ENCODE assay signal across 1 cellular context in the genomic region with DNA sequence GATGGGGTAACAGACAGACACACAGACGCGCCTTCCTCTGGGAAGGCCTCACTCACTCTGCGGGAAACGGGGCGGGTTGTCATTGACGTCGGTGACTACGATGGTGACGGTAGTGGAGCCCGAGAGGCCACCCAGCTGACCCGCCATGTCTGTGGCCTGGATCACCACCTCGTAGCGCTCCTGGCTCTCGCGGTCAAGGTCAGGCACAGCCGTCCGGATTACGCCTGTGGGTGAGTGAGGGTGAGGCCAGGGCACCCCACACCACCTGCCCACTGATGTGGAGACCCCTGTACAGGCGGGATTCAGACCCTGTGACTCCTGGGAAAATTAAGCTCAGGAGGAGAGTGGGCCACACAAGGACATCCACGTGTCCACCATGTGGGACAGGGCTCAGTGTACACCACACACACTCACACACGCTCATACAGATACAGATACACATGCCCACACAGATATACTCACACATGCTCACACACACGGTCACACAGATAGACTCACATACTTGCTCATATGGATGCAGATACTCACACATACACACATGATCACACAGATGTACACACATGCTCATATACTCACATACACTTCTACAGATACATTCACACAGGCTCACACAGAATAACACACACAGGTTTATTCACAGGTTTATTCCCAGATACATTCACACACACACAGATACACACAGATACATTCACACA.
A peak's percentile ranks its signal among the peaks of the same experiment; 100 is the strongest.
TF ChIP-seq lines count a peak whose summit lies in the region.

No MANE protein-coding gene starts in this region.

TF ChIP-seq in HepG2, 621 proteins besides CTCF, POLR2A, EP300 and RAD21 (continued from another document):
- TF ChIP-seq ZNF574 (CRISPR knock-in tag; IDR thresholded peaks at IDR 0.05): no peak
- TF ChIP-seq, protein P1, sequence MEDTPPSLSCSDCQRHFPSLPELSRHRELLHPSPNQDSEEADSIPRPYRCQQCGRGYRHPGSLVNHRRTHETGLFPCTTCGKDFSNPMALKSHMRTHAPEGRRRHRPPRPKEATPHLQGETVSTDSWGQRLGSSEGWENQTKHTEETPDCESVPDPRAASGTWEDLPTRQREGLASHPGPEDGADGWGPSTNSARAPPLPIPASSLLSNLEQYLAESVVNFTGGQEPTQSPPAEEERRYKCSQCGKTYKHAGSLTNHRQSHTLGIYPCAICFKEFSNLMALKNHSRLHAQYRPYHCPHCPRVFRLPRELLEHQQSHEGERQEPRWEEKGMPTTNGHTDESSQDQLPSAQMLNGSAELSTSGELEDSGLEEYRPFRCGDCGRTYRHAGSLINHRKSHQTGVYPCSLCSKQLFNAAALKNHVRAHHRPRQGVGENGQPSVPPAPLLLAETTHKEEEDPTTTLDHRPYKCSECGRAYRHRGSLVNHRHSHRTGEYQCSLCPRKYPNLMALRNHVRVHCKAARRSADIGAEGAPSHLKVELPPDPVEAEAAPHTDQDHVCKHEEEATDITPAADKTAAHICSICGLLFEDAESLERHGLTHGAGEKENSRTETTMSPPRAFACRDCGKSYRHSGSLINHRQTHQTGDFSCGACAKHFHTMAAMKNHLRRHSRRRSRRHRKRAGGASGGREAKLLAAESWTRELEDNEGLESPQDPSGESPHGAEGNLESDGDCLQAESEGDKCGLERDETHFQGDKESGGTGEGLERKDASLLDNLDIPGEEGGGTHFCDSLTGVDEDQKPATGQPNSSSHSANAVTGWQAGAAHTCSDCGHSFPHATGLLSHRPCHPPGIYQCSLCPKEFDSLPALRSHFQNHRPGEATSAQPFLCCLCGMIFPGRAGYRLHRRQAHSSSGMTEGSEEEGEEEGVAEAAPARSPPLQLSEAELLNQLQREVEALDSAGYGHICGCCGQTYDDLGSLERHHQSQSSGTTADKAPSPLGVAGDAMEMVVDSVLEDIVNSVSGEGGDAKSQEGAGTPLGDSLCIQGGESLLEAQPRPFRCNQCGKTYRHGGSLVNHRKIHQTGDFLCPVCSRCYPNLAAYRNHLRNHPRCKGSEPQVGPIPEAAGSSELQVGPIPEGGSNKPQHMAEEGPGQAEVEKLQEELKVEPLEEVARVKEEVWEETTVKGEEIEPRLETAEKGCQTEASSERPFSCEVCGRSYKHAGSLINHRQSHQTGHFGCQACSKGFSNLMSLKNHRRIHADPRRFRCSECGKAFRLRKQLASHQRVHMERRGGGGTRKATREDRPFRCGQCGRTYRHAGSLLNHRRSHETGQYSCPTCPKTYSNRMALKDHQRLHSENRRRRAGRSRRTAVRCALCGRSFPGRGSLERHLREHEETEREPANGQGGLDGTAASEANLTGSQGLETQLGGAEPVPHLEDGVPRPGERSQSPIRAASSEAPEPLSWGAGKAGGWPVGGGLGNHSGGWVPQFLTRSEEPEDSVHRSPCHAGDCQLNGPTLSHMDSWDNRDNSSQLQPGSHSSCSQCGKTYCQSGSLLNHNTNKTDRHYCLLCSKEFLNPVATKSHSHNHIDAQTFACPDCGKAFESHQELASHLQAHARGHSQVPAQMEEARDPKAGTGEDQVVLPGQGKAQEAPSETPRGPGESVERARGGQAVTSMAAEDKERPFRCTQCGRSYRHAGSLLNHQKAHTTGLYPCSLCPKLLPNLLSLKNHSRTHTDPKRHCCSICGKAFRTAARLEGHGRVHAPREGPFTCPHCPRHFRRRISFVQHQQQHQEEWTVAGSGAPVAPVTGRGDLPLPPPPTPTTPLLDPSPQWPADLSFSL (CRISPR knock-in tag; IDR thresholded peaks at IDR 0.05): no peak
- no peak for TF ChIP-seq DMAP1 (CRISPR knock-in tag; IDR thresholded peaks at IDR 0.05)
- peak; percentile 40; the same call in 1 of the 2 replicates for TF ChIP-seq FOXA1 (IDR thresholded peaks at IDR 0.05)
- TF ChIP-seq FOXA1 (CRISPR knock-in tag; IDR thresholded peaks at IDR 0.05): no peak
- no peak for TF ChIP-seq ZNF75D (CRISPR knock-in tag; IDR thresholded peaks at IDR 0.05; ENCODE audit: borderline replicate concordance)
- TF ChIP-seq ERF (CRISPR knock-in tag; IDR thresholded peaks at IDR 0.05): no peak
- TF ChIP-seq MXD4 (CRISPR knock-in tag; IDR thresholded peaks at IDR 0.05): no peak
- no peak for TF ChIP-seq FOXM1 (CRISPR knock-in tag; IDR thresholded peaks at IDR 0.05)
- TF ChIP-seq DMTF1 (CRISPR knock-in tag; IDR thresholded peaks at IDR 0.05): no peak
- no peak for TF ChIP-seq HOXD1 (CRISPR knock-in tag; IDR thresholded peaks at IDR 0.05)
- TF ChIP-seq ZKSCAN8 (CRISPR knock-in tag; IDR thresholded peaks at IDR 0.05; ENCODE audit: borderline replicate concordance): no peak
- TF ChIP-seq, protein P2, sequence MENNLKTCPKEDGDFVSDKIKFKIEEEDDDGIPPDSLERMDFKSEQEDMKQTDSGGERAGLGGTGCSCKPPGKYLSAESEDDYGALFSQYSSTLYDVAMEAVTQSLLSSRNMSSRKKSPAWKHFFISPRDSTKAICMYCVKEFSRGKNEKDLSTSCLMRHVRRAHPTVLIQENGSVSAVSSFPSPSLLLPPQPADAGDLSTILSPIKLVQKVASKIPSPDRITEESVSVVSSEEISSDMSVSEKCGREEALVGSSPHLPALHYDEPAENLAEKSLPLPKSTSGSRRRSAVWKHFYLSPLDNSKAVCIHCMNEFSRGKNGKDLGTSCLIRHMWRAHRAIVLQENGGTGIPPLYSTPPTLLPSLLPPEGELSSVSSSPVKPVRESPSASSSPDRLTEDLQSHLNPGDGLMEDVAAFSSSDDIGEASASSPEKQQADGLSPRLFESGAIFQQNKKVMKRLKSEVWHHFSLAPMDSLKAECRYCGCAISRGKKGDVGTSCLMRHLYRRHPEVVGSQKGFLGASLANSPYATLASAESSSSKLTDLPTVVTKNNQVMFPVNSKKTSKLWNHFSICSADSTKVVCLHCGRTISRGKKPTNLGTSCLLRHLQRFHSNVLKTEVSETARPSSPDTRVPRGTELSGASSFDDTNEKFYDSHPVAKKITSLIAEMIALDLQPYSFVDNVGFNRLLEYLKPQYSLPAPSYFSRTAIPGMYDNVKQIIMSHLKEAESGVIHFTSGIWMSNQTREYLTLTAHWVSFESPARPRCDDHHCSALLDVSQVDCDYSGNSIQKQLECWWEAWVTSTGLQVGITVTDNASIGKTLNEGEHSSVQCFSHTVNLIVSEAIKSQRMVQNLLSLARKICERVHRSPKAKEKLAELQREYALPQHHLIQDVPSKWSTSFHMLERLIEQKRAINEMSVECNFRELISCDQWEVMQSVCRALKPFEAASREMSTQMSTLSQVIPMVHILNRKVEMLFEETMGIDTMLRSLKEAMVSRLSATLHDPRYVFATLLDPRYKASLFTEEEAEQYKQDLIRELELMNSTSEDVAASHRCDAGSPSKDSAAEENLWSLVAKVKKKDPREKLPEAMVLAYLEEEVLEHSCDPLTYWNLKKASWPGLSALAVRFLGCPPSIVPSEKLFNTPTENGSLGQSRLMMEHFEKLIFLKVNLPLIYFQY (CRISPR knock-in tag; IDR thresholded peaks at IDR 0.05; ENCODE audit: borderline replicate concordance): no peak
- TF ChIP-seq, protein P3, sequence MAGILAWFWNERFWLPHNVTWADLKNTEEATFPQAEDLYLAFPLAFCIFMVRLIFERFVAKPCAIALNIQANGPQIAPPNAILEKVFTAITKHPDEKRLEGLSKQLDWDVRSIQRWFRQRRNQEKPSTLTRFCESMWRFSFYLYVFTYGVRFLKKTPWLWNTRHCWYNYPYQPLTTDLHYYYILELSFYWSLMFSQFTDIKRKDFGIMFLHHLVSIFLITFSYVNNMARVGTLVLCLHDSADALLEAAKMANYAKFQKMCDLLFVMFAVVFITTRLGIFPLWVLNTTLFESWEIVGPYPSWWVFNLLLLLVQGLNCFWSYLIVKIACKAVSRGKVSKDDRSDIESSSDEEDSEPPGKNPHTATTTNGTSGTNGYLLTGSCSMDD (CRISPR knock-in tag; IDR thresholded peaks at IDR 0.05): no peak
- TF ChIP-seq ZNF570 (CRISPR knock-in tag; IDR thresholded peaks at IDR 0.05; ENCODE audit: borderline replicate concordance): no peak
- no peak for TF ChIP-seq SOX6 (IDR thresholded peaks at IDR 0.05)
- no peak for TF ChIP-seq SOX6 (CRISPR knock-in tag; IDR thresholded peaks at IDR 0.05)
- TF ChIP-seq, protein P4, sequence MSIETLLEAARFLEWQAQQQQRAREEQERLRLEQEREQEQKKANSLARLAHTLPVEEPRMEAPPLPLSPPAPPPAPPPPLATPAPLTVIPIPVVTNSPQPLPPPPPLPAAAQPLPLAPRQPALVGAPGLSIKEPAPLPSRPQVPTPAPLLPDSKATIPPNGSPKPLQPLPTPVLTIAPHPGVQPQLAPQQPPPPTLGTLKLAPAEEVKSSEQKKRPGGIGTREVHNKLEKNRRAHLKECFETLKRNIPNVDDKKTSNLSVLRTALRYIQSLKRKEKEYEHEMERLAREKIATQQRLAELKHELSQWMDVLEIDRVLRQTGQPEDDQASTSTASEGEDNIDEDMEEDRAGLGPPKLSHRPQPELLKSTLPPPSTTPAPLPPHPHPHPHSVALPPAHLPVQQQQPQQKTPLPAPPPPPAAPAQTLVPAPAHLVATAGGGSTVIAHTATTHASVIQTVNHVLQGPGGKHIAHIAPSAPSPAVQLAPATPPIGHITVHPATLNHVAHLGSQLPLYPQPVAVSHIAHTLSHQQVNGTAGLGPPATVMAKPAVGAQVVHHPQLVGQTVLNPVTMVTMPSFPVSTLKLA (IDR thresholded peaks at IDR 0.05): peak; percentile 96
- peak; percentile 74; the same call in 1 of the 2 replicates for TF ChIP-seq IKZF1 (IDR thresholded peaks at IDR 0.05)
- no peak for TF ChIP-seq IKZF5 (CRISPR knock-in tag; IDR thresholded peaks at IDR 0.05)
- no peak for TF ChIP-seq NONO (IDR thresholded peaks at IDR 0.05)
- no peak for TF ChIP-seq NONO (CRISPR knock-in tag; conservative IDR thresholded peaks at IDR 0.05)
- TF ChIP-seq GFI1 (CRISPR knock-in tag; IDR thresholded peaks at IDR 0.05; ENCODE audit: borderline replicate concordance): no peak
- no peak for TF ChIP-seq PAX8 (CRISPR knock-in tag; IDR thresholded peaks at IDR 0.05; ENCODE audit: borderline replicate concordance)
- TF ChIP-seq ZFP36L1 (CRISPR knock-in tag; IDR thresholded peaks at IDR 0.05): no peak
- no peak for TF ChIP-seq ZNF616 (CRISPR knock-in tag; IDR thresholded peaks at IDR 0.05; ENCODE audit: low read depth)
- TF ChIP-seq, protein P5, sequence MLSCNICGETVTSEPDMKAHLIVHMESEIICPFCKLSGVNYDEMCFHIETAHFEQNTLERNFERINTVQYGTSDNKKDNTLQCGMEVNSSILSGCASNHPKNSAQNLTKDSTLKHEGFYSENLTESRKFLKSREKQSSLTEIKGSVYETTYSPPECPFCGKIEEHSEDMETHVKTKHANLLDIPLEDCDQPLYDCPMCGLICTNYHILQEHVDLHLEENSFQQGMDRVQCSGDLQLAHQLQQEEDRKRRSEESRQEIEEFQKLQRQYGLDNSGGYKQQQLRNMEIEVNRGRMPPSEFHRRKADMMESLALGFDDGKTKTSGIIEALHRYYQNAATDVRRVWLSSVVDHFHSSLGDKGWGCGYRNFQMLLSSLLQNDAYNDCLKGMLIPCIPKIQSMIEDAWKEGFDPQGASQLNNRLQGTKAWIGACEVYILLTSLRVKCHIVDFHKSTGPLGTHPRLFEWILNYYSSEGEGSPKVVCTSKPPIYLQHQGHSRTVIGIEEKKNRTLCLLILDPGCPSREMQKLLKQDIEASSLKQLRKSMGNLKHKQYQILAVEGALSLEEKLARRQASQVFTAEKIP (CRISPR knock-in tag; IDR thresholded peaks at IDR 0.05; ENCODE audit: borderline replicate concordance): no peak
- no peak for TF ChIP-seq TRIM24 (CRISPR knock-in tag; IDR thresholded peaks at IDR 0.05)
- TF ChIP-seq ZNF562 (CRISPR knock-in tag; IDR thresholded peaks at IDR 0.05; ENCODE audit: borderline replicate concordance): no peak
- no peak for TF ChIP-seq CHD2 (IDR thresholded peaks at IDR 0.05; ENCODE audit: low read depth, low read length)
- TF ChIP-seq NBN (conservative IDR thresholded peaks at IDR 0.05): no peak
- TF ChIP-seq YEATS2 (CRISPR knock-in tag; IDR thresholded peaks at IDR 0.05; ENCODE audit: borderline replicate concordance): no peak
- no peak for TF ChIP-seq MEIS1 (CRISPR knock-in tag; IDR thresholded peaks at IDR 0.05; ENCODE audit: borderline replicate concordance)
TF ChIP-seq in HepG2: peak in this region for 4.
